22 cellular contexts compared by ENCODE assay signal in genomic region chr6:110345025-110345424, GRCh38. TPM values are rescaled to one million over a fixed set of nuclear protein-coding genes. Genes with fewer than 3 reads are reported as not detected.
"Had no signal": no experiment of that assay in that cellular context is flagged by ENCODE, and none has a peak within 500 bp of the region (broad histone marks: within the 10 kb centered on the region; RNA-seq: fewer than 3 reads in every experiment).

No MANE protein-coding gene starts in this region.

- H3K9me3 Mint-ChIP-seq: naive thymus-derived CD8-positive, alpha-beta T cell; neural crest cell; stimulated activated memory B cell treated with anti-CD40 and anti-IgM and Interleukin-4, amounts not matched to agents 10 μg/mL and 1 μg/mL and 100 μg/mL, for 72 hours had no signal

- H3K36me3 Mint-ChIP-seq: naive thymus-derived CD8-positive, alpha-beta T cell; stimulated activated memory B cell treated with anti-CD40 and anti-IgM and Interleukin-4, amounts not matched to agents 10 μg/mL and 1 μg/mL and 100 μg/mL, for 72 hours had no signal

- ATAC-seq: esophagus mucosa; heart left ventricle; naive thymus-derived CD8-positive, alpha-beta T cell; sciatic nerve; stimulated activated memory B cell treated with anti-CD40 and anti-IgM and Interleukin-4, amounts not matched to agents 10 μg/mL and 1 μg/mL and 100 μg/mL, for 72 hours had no signal

- H3K4me3 Mint-ChIP-seq: naive thymus-derived CD8-positive, alpha-beta T cell; neural crest cell; stimulated activated memory B cell treated with anti-CD40 and anti-IgM and Interleukin-4, amounts not matched to agents 10 μg/mL and 1 μg/mL and 100 μg/mL, for 72 hours had no signal

- H3K27ac Mint-ChIP-seq: stimulated activated memory B cell treated with anti-CD40 and anti-IgM and Interleukin-4, amounts not matched to agents 10 μg/mL and 1 μg/mL and 100 μg/mL, for 72 hours had no signal

- DNase-seq: cortex of kidney; effector memory CD4-positive, alpha-beta T cell; heart left ventricle; hippocampal formation; mesendoderm; naive thymus-derived CD8-positive, alpha-beta T cell; posterior cingulate gyrus; spleen; stimulated activated CD4-positive, alpha-beta T cell treated with anti-CD3 and anti-CD28 coated beads, Interleukin-15, amount 100 ng/mL, for 24 hours; stimulated activated CD4-positive, alpha-beta T cell treated with anti-CD3 and anti-CD28 coated beads, Interleukin-1b, Interleukin-23, amount 100 ng/mL, for 48 hours; stimulated activated CD4-positive, alpha-beta T cell treated with anti-CD3 and anti-CD28 coated beads, Interleukin-4, amount 100 ng/mL, for 24 hours; stomach; substantia nigra; transverse colon had no signal

- H3K27me3 Mint-ChIP-seq: naive thymus-derived CD8-positive, alpha-beta T cell; stimulated activated memory B cell treated with anti-CD40 and anti-IgM and Interleukin-4, amounts not matched to agents 10 μg/mL and 1 μg/mL and 100 μg/mL, for 72 hours had no signal

RNA-seq across cellular contexts. Expression of gene METTL24, which starts 13.1 kb away (rescaled TPM):
- total RNA-seq: esophagus mucosa, glomerular endothelial cell, lung microvascular endothelial cell, osteocyte, pulmonary artery endothelial cell had no signal
